3 cellular contexts compared by ENCODE assay signal in the genomic region with DNA sequence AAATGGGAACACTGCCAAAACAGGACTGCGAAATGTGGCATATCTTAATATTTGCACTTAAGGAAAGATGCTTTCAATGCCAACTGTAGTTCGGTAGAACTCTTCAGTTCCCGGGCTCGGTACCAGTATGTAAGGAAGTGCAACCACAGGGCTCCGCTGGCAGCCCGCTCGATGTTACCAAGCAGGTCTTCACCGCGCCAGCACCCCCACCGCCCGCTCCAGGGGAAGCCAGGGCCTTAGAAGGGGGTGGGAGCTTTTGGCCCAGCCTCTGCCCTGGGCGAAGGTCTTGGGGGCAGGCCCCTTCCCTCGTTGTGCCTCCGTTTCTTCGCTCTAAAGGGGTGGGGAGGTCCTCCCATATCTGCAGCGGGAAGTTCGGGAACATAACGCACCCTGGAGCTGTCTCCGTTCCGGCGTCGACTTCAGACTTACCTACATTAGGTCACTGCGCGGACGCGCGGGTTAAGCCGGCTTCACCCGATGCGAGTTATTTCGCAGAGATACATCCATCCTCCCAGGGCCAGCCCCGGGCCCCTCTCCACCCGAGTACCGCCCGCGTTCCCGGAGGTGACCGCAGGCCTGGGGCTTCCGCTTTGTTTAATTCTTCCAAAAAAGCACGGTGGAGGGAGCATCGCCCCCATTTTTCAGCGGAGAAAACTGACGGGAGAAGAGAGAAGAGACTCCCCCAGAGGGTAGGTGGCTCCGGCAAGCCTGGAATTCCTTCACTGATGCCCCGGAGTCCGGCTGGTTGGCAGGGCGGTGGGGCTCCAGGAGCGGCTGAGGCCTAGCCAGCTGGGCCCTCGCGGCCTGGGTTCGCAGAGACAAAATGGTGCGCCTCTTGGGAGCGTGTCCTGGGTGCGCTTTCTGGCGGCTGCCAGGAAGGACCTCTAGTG.
A peak's percentile ranks its signal among the peaks of the same experiment; 100 is the strongest.
TF ChIP-seq lines count a peak whose summit lies in the region.

No MANE protein-coding gene starts in this region.

TF ChIP-seq in SK-N-SH, 30 proteins besides CTCF, POLR2A, EP300 and RAD21:
- TF ChIP-seq TCF12 (IDR thresholded peaks at IDR 0.05) (no peak), EZH2phosphoT487 (IDR thresholded peaks at IDR 0.05; ENCODE audit: borderline replicate concordance, low read depth) (no peak), NFIC (IDR thresholded peaks at IDR 0.05; ENCODE audit: borderline replicate concordance) (no peak), ELF1 (IDR thresholded peaks at IDR 0.05) (no peak)
- TF ChIP-seq, protein P1, sequence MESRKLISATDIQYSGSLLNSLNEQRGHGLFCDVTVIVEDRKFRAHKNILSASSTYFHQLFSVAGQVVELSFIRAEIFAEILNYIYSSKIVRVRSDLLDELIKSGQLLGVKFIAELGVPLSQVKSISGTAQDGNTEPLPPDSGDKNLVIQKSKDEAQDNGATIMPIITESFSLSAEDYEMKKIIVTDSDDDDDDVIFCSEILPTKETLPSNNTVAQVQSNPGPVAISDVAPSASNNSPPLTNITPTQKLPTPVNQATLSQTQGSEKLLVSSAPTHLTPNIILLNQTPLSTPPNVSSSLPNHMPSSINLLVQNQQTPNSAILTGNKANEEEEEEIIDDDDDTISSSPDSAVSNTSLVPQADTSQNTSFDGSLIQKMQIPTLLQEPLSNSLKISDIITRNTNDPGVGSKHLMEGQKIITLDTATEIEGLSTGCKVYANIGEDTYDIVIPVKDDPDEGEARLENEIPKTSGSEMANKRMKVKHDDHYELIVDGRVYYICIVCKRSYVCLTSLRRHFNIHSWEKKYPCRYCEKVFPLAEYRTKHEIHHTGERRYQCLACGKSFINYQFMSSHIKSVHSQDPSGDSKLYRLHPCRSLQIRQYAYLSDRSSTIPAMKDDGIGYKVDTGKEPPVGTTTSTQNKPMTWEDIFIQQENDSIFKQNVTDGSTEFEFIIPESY (IDR thresholded peaks at IDR 0.05; ENCODE audit: borderline replicate concordance, low read depth) = no peak
- TF ChIP-seq, protein P2, sequence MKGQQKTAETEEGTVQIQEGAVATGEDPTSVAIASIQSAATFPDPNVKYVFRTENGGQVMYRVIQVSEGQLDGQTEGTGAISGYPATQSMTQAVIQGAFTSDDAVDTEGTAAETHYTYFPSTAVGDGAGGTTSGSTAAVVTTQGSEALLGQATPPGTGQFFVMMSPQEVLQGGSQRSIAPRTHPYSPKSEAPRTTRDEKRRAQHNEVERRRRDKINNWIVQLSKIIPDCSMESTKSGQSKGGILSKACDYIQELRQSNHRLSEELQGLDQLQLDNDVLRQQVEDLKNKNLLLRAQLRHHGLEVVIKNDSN (IDR thresholded peaks at IDR 0.05; ENCODE audit: borderline replicate concordance, low read depth) = no peak
- TF ChIP-seq, protein P3, sequence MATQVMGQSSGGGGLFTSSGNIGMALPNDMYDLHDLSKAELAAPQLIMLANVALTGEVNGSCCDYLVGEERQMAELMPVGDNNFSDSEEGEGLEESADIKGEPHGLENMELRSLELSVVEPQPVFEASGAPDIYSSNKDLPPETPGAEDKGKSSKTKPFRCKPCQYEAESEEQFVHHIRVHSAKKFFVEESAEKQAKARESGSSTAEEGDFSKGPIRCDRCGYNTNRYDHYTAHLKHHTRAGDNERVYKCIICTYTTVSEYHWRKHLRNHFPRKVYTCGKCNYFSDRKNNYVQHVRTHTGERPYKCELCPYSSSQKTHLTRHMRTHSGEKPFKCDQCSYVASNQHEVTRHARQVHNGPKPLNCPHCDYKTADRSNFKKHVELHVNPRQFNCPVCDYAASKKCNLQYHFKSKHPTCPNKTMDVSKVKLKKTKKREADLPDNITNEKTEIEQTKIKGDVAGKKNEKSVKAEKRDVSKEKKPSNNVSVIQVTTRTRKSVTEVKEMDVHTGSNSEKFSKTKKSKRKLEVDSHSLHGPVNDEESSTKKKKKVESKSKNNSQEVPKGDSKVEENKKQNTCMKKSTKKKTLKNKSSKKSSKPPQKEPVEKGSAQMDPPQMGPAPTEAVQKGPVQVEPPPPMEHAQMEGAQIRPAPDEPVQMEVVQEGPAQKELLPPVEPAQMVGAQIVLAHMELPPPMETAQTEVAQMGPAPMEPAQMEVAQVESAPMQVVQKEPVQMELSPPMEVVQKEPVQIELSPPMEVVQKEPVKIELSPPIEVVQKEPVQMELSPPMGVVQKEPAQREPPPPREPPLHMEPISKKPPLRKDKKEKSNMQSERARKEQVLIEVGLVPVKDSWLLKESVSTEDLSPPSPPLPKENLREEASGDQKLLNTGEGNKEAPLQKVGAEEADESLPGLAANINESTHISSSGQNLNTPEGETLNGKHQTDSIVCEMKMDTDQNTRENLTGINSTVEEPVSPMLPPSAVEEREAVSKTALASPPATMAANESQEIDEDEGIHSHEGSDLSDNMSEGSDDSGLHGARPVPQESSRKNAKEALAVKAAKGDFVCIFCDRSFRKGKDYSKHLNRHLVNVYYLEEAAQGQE (IDR thresholded peaks at IDR 0.05; ENCODE audit: low read depth, low read length) = no peak
- TF ChIP-seq, protein P4, sequence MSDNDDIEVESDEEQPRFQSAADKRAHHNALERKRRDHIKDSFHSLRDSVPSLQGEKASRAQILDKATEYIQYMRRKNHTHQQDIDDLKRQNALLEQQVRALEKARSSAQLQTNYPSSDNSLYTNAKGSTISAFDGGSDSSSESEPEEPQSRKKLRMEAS (IDR thresholded peaks at IDR 0.05; ENCODE audit: low read depth) = no peak

TF ChIP-seq in SK-N-SH treated with all-trans-retinoic acid at 6 μM for 48 hours, 23 proteins besides CTCF, POLR2A, EP300 and RAD21 (continues in another document):
- TF ChIP-seq ISL1 (CRISPR knock-in tag; IDR thresholded peaks at IDR 0.05) (no peak), TOX (CRISPR knock-in tag; IDR thresholded peaks at IDR 0.05; ENCODE audit: borderline replicate concordance) (no peak), OSR1 (CRISPR knock-in tag; IDR thresholded peaks at IDR 0.05) (no peak), TSHZ2 (CRISPR knock-in tag; IDR thresholded peaks at IDR 0.05) (no peak), ZNF8 (CRISPR knock-in tag; IDR thresholded peaks at IDR 0.05) (no peak), ZC3H10 (CRISPR knock-in tag; IDR thresholded peaks at IDR 0.05) (no peak), BACH2 (CRISPR knock-in tag; IDR thresholded peaks at IDR 0.05; ENCODE audit: borderline replicate concordance) (no peak), GLIS3 (CRISPR knock-in tag; IDR thresholded peaks at IDR 0.05) (no peak)
- TF ChIP-seq, protein P5, sequence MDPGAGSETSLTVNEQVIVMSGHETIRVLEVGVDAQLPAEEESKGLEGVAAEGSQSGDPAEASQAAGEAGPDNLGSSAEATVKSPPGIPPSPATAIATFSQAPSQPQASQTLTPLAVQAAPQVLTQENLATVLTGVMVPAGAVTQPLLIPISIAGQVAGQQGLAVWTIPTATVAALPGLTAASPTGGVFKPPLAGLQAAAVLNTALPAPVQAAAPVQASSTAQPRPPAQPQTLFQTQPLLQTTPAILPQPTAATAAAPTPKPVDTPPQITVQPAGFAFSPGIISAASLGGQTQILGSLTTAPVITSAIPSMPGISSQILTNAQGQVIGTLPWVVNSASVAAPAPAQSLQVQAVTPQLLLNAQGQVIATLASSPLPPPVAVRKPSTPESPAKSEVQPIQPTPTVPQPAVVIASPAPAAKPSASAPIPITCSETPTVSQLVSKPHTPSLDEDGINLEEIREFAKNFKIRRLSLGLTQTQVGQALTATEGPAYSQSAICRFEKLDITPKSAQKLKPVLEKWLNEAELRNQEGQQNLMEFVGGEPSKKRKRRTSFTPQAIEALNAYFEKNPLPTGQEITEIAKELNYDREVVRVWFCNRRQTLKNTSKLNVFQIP (CRISPR knock-in tag; IDR thresholded peaks at IDR 0.05; ENCODE audit: borderline replicate concordance, low read depth) = no peak
- TF ChIP-seq, protein P6, sequence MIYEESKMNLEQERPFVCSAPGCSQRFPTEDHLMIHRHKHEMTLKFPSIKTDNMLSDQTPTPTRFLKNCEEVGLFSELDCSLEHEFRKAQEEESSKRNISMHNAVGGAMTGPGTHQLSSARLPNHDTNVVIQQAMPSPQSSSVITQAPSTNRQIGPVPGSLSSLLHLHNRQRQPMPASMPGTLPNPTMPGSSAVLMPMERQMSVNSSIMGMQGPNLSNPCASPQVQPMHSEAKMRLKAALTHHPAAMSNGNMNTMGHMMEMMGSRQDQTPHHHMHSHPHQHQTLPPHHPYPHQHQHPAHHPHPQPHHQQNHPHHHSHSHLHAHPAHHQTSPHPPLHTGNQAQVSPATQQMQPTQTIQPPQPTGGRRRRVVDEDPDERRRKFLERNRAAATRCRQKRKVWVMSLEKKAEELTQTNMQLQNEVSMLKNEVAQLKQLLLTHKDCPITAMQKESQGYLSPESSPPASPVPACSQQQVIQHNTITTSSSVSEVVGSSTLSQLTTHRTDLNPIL (CRISPR knock-in tag; IDR thresholded peaks at IDR 0.05; ENCODE audit: low read depth) = no peak

TF ChIP-seq in H1, 55 proteins besides CTCF, POLR2A, EP300 and RAD21:
- TF ChIP-seq KDM1A (IDR thresholded peaks at IDR 0.05; ENCODE audit: borderline replicate concordance, low read length) (no peak), SUZ12 (IDR thresholded peaks at IDR 0.05; ENCODE audit: low read length) (peak; percentile 98), POLR2AphosphoS5 (IDR thresholded peaks at IDR 0.05; ENCODE audit: low read depth, low read length) (no peak), CTBP2 (IDR thresholded peaks at IDR 0.05; ENCODE audit: borderline replicate concordance, insufficient read depth, insufficient read length, low read length) (peak; percentile 41), YY1 (IDR thresholded peaks at IDR 0.05; ENCODE audit: low read depth, low read length) (0 out of 2 replicates have a peak, but pooled peaks have one; percentile 4), CBX8 (IDR thresholded peaks at IDR 0.05; ENCODE audit: borderline replicate concordance, low read depth, low read length) (peak; percentile 85; the same call in 1 of the 2 replicates), RNF2 (IDR thresholded peaks at IDR 0.05; ENCODE audit: borderline replicate concordance, low read depth, low read length, missing control alignments, poor library complexity, severe bottlenecking) (peak; percentile 96), JUND (IDR thresholded peaks at IDR 0.05; ENCODE audit: low read length) (no peak), EZH2 (IDR thresholded peaks at IDR 0.05; ENCODE audit: low read depth, low read length, severe bottlenecking) (peak; percentile 98)
